In the genomic region with DNA sequence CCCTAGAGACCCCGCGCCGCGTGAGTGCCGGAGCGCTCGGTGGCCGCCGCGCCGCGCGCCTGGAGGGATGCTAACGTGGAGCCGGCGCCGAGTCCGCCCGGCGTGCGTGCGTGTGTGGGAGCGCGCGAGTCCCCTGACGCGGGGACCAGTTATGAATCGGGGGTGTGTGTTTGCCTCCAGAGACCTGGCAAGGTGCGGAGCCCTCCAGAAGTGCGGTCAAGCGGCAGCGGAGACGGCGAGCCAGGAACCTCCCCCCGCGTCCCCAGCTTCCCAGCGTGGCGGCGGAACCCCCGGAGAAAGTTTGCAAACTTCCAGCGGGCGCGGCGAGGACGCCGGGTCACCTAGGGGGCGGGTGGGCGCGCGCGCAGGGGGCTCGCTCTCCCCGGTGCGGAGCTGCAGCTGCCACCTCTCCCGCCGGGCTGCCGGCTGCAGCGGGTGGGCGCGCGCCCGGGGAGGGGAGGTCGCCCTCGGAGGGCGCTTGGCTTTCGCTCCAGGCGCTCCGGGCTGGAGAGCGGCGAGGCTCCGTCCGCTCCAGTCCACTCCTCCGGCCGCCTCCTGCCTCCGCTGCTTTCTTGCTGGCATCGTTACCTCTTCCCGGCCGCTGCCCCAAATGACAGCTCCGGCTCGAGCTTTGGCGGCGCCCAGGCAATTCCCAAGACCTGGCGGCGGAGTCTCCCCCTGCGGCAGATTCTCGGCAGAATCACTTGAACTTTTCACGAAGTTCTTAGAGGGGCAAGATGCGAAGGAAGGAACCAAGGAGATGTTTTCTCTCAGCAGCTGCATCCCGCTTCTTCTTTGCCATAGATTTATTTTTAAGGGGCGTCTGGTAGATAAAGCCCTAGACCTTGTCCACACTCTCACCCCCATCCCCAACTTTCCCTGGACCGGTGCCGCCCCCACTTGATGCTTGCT, we compare ENCODE assay signal across 8 cellular contexts. TPM values are rescaled to one million over a fixed set of nuclear protein-coding genes. Genes with fewer than 3 reads are reported as not detected.
DNase-seq lines count a peak whose midpoint lies in the region; ATAC-seq and TF ChIP-seq lines count a peak whose summit lies in the region.

No MANE protein-coding gene starts in this region.

- H3K36me3 Mint-ChIP-seq in activated CD8-positive, alpha-beta T cell treated with anti-CD3 and anti-CD28 coated beads for 36 hours (ENCODE audit: low read depth) = no peaks in the 10 kb centered on the region

- no peak overlapping the region for H2AK5ac ChIP-seq in neuronal stem cell (ENCODE audit: low read depth, low read length)

- no peak overlapping the region for H2BK15ac ChIP-seq in neuronal stem cell (ENCODE audit: low read length)

- H3K36me3 ChIP-seq in HEK293 (ENCODE audit: control insufficient read depth in 2 of 2, insufficient read depth in 1 of 2, low read length in 2 of 2) (no peaks in the 10 kb centered on the region), neuronal stem cell (replicated peaks in 1 of 2; ENCODE audit: control insufficient read depth in 2 of 2, insufficient read depth in 2 of 2, low read length in 2 of 2) (no peaks in the 10 kb centered on the region)

- H3K27me3 ChIP-seq in foreskin keratinocyte (peaks cover 48% of the 10 kb centered on the region), neuronal stem cell (ENCODE audit: control insufficient read depth in 3 of 3, insufficient read depth in 3 of 3, low read depth in 1 of 3, low read length in 3 of 3) (peaks cover 0 to 9% (median 9%) of the 10 kb centered on the region in 3 experiments)

- no peak for ATAC-seq in activated CD8-positive, alpha-beta T cell treated with anti-CD3 and anti-CD28 coated beads for 36 hours
- ATAC-seq in foreskin keratinocyte (no peak), GM18868 (IDR thresholded peaks at IDR 0.05; ENCODE audit: unreplicated experiment) (no peak)

- H2BK120ac ChIP-seq in neuronal stem cell (ENCODE audit: low read depth, low read length) = no peak overlapping the region

- POLR2A ChIA-PET in HEK293 (lab: Yijun Ruan, JAX) = interaction anchor here (0.8 to 1.3 kb wide), 4 partner anchors 23 to 163 kb away, joined by 3 to 9 read pairs (median 4); no protein-coding TSS in a partner anchor
- POLR2A ChIA-PET in activated CD8-positive, alpha-beta T cell treated with anti-CD3 and anti-CD28 coated beads for 36 hours (lab: Charles Lee) = interaction anchor here (1.3 kb wide), 1 partner anchor 10 kb away, joined by 4 read pairs; no protein-coding TSS in a partner anchor

- H3K23ac ChIP-seq in neuronal stem cell (ENCODE audit: low read depth, low read length, poor library complexity) = peak overlapping the region; percentile 67

- peak overlapping the region; percentile 81 for H3K27ac Mint-ChIP-seq in activated CD8-positive, alpha-beta T cell treated with anti-CD3 and anti-CD28 coated beads for 36 hours

- H2AFZ ChIP-seq in neuronal stem cell (ENCODE audit: low read length) = peak overlapping the region; percentile 87

- peaks cover 49% of the 10 kb centered on the region for H3K4me1 Mint-ChIP-seq in activated CD8-positive, alpha-beta T cell treated with anti-CD3 and anti-CD28 coated beads for 36 hours (ENCODE audit: low read depth)

- H4K91ac ChIP-seq in neuronal stem cell (ENCODE audit: low read depth, low read length, poor library complexity) = no peak overlapping the region

- peak overlapping the region; percentile 98 for H3K27ac ChIP-seq in HEK293 (ENCODE audit: extremely low read depth, low read depth, low read length)
- peak overlapping the region; percentile 71 for H3K27ac ChIP-seq in foreskin keratinocyte
- no peak overlapping the region for H3K27ac ChIP-seq in neuronal stem cell (replicated peaks; ENCODE audit: low read length)

- CTCF ChIA-PET in HEK293 (lab: Yijun Ruan, JAX) = interaction anchor here (1.3 kb wide), 1 partner anchor 21 kb away, joined by 4 read pairs; no protein-coding TSS in a partner anchor
- CTCF ChIA-PET in activated CD8-positive, alpha-beta T cell treated with anti-CD3 and anti-CD28 coated beads for 36 hours (lab: Charles Lee) = interaction anchor here (1.0 kb wide), 1 partner anchor 18 kb away, joined by 3 read pairs; no protein-coding TSS in a partner anchor

- WGBS in neuronal stem cell (ENCODE audit: extremely low coverage in 2 of 2, insufficient read length in 2 of 2, insufficient replicate concordance in 1 of 2), 2 donors = no CpG with 5 or more reads among the region's 92 CpGs

- H3K4me2 ChIP-seq in neuronal stem cell (ENCODE audit: insufficient read depth, low read length, poor library complexity, severe bottlenecking) = peak overlapping the region; percentile 99

- H2BK5ac ChIP-seq in neuronal stem cell (ENCODE audit: low read length) = peak overlapping the region; percentile 41

- H3K4me1 ChIP-seq in HEK293 (ENCODE audit: control insufficient read depth, insufficient read depth, low read length) (peaks cover 15% of the 10 kb centered on the region; the same call in 1 of the 2 replicates), foreskin keratinocyte (peaks cover 7% of the 10 kb centered on the region), neuronal stem cell (ENCODE audit: control insufficient read depth in 2 of 2, insufficient read depth in 1 of 2, low read depth in 1 of 2, low read length in 2 of 2) (peaks cover 2 to 23% of the 10 kb centered on the region in 2 donors)

- peak overlapping the region; percentile 83 for H3K9ac ChIP-seq in neuronal stem cell (ENCODE audit: low read depth, low read length, poor library complexity)

- H3K9me3 Mint-ChIP-seq in activated CD8-positive, alpha-beta T cell treated with anti-CD3 and anti-CD28 coated beads for 36 hours = no peaks in the 10 kb centered on the region

- H3K4ac ChIP-seq in neuronal stem cell (ENCODE audit: low read length) = no peak overlapping the region

- TF ChIP-seq CTCF in HEK293 (tag by site-specific recombination; IDR thresholded peaks at IDR 0.05) = no peak
- TF ChIP-seq CTCF in activated CD8-positive, alpha-beta T cell treated with anti-CD3 and anti-CD28 coated beads for 36 hours (IDR thresholded peaks at IDR 0.05) = no peak
- no peak for TF ChIP-seq CTCF in foreskin keratinocyte (conservative IDR thresholded peaks at IDR 0.05)

- H3K9me3 ChIP-seq in HEK293 (ENCODE audit: control insufficient read depth, insufficient read depth, low read depth, low read length) (no peaks in the 10 kb centered on the region), neuronal stem cell (replicated peaks in 1 of 2; ENCODE audit: control insufficient read depth in 2 of 2, insufficient read depth in 1 of 2, low read depth in 1 of 2, low read length in 2 of 2) (no peaks in the 10 kb centered on the region)

- H3K18ac ChIP-seq in neuronal stem cell (ENCODE audit: low read length) = peak overlapping the region; percentile 88

- H3K14ac ChIP-seq in neuronal stem cell (ENCODE audit: low read length) = peak overlapping the region; percentile 85

- intact Hi-C loops in activated CD8-positive, alpha-beta T cell treated with anti-CD3 and anti-CD28 coated beads for 36 hours (cut with micrococcal nuclease) = no loop called here

- no peak overlapping the region for H2BK12ac ChIP-seq in neuronal stem cell (ENCODE audit: low read length)

- peak overlapping the region; percentile 76 for H3K4me3 Mint-ChIP-seq in activated CD8-positive, alpha-beta T cell treated with anti-CD3 and anti-CD28 coated beads for 36 hours

- DNase-seq in CD1c-positive myeloid dendritic cell (ENCODE audit: extremely low spot score) (peak; percentile 30), foreskin keratinocyte (no peak), neuronal stem cell (ENCODE audit: low spot score) (peak; percentile 45), NCI-H2081 treated with DMSO at 0.1 percent for 48 hours (lab: John Stamatoyannopoulos, UW) (no peak)
- DNase-seq in activated CD8-positive, alpha-beta T cell treated with anti-CD3 and anti-CD28 coated beads for 36 hours = peak; percentile 25
- DNase-seq in activated CD4-positive, alpha-beta T cell treated with anti-CD3 and anti-CD28 coated beads, Interleukin-2, amount 50 U/mL, for 4 hours = no peak

- H3K4me3 ChIP-seq in HEK293 (ENCODE audit: low read depth, low read length) = peak overlapping the region; percentile 68
- H3K4me3 ChIP-seq in neuronal stem cell (ENCODE audit: low read length in 2 of 2) = peak overlapping the region; percentile 85 to 93

- H3K79me1 ChIP-seq in neuronal stem cell (ENCODE audit: low read depth, low read length) = no peaks in the 10 kb centered on the region

- no peak overlapping the region for H4K8ac ChIP-seq in neuronal stem cell (ENCODE audit: low read depth, low read length)

- peaks cover 52% of the 10 kb centered on the region for H3K27me3 Mint-ChIP-seq in activated CD8-positive, alpha-beta T cell treated with anti-CD3 and anti-CD28 coated beads for 36 hours

TF ChIP-seq in HEK293, 187 proteins besides CTCF, POLR2A, EP300 and RAD21 (continues in another document):
- peak; percentile 13 for TF ChIP-seq ZNF341 (tag by site-specific recombination; IDR thresholded peaks at IDR 0.05; ENCODE audit: low read depth)
- no peak for TF ChIP-seq MYNN (tag by site-specific recombination; IDR thresholded peaks at IDR 0.05; ENCODE audit: borderline replicate concordance)
- TF ChIP-seq, protein P1, sequence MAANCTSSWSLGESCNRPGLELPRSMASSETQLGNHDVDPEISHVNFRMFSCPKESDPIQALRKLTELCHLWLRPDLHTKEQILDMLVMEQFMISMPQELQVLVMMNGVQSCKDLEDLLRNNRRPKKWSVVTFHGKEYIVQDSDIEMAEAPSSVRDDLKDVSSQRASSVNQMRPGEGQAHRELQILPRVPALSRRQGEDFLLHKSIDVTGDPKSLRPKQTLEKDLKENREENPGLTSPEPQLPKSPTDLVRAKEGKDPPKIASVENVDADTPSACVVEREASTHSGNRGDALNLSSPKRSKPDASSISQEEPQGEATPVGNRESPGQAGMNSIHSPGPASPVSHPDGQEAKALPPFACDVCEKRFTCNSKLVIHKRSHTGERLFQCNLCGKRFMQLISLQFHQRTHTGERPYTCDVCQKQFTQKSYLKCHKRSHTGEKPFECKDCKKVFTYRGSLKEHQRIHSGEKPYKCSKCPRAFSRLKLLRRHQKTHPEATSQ (tag by site-specific recombination; IDR thresholded peaks at IDR 0.05) = no peak
- peak; percentile 47; the same call in 1 of the 2 replicates for TF ChIP-seq GLIS2 (tag by site-specific recombination; IDR thresholded peaks at IDR 0.05)
- peak; percentile 80 for TF ChIP-seq ZIC2 (tag by site-specific recombination; IDR thresholded peaks at IDR 0.05)
- TF ChIP-seq, protein P2, sequence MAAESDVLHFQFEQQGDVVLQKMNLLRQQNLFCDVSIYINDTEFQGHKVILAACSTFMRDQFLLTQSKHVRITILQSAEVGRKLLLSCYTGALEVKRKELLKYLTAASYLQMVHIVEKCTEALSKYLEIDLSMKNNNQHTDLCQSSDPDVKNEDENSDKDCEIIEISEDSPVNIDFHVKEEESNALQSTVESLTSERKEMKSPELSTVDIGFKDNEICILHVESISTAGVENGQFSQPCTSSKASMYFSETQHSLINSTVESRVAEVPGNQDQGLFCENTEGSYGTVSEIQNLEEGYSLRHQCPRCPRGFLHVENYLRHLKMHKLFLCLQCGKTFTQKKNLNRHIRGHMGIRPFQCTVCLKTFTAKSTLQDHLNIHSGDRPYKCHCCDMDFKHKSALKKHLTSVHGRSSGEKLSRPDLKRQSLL (tag by site-specific recombination; IDR thresholded peaks at IDR 0.05) = no peak

RNA-seq across cellular contexts. Expression of a gene that starts 2.3 kb away (rescaled TPM):
- 1 to 10 TPM; 1.2 to 1.5 TPM for total RNA-seq in activated CD8-positive, alpha-beta T cell treated with anti-CD3 and anti-CD28 coated beads for 36 hours
- 1.7 and 3.7 TPM in 2 replicates for total RNA-seq in foreskin keratinocyte
- 0.51 and 1.0 TPM in 2 replicates for polyA plus RNA-seq in foreskin keratinocyte
- 9.5 TPM for polyA plus RNA-seq in neuronal stem cell (2013, experiment 1 of 2)
- 10.3 TPM for polyA plus RNA-seq in neuronal stem cell (2013, experiment 2 of 2)

Comparison
In these comparisons a context has a peak if more than half of its experiments do, and no peak if none do; other contexts are left out.
1. DNase-seq: peak in CD1c-positive myeloid dendritic cell (single experiment), activated CD8-positive, alpha-beta T cell treated with anti-CD3 and anti-CD28 coated beads for 36 hours (single experiment) and neuronal stem cell (single experiment); none in foreskin keratinocyte (0 of 2), NCI-H2081 treated with DMSO at 0.1 percent for 48 hours (single experiment) and activated CD4-positive, alpha-beta T cell treated with anti-CD3 and anti-CD28 coated beads, Interleukin-2, amount 50 U/mL, for 4 hours (0 of 2).